8 cellular contexts compared by ENCODE assay signal in the genomic region with DNA sequence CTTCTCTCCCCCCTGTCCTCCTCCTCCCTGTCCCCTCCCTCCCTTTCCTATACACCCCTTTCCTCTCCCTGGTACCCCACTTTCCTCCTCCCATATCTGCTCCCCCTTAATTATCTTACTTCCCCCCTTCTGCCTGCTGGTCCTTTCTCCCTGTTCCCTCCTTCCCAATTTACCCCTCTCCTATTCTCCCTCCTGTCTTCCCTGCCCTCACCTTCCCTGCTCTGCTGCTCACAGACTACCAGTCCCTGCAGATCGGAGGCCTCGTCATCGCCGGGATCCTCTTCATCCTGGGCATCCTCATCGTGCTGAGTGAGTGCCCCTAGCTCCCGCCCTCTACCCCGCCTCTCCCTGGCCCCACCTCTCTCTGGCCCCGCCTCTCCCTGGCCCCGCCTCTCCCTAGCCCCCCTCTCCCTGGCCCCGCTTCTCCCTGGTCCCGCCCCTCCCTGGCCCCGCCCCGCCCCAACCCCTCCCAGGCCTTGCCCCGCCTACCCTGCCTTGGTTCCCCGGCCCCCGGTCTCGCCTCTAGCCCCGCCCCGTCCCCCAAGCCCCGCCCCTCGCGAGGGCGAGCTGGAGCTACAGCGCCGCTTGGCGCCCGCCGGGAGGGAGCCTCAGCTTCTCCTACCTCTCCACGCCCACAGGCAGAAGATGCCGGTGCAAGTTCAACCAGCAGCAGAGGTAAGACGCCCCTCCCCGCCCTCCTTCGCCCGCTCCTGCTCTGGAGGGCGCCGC. TPM values are rescaled to one million over a fixed set of nuclear protein-coding genes. Genes with fewer than 3 reads are reported as not detected.
DNase-seq lines count a peak whose midpoint lies in the region; ATAC-seq, FAIRE-seq and TF ChIP-seq lines count a peak whose summit lies in the region.

No MANE protein-coding gene starts in this region.

- TF ChIP-seq CTCF in NB4 (IDR thresholded peaks at IDR 0.05; ENCODE audit: low read depth, low read length) (peak; percentile 26), GM12878 (IDR thresholded peaks at IDR 0.05 in 2 of 3, conservative IDR thresholded peaks at IDR 0.05 in 1 of 3; ENCODE audit: control insufficient read depth in 2 of 3, extremely low read depth in 1 of 3, insufficient read depth in 1 of 3, low read depth in 3 of 3, low read length in 3 of 3) (peak; percentile 38 to 75 (median 67)), sigmoid colon (IDR thresholded peaks at IDR 0.05) (peak in 2 of 4 experiments; percentile 12 to 31)

- peaks cover 0 to 1% (median 0%) of the 10 kb centered on the region in 8 donors for H3K9me3 Mint-ChIP-seq in CD4-positive, alpha-beta memory T cell

- peak; percentile 47 for TF ChIP-seq RAD21 in GM12878 (IDR thresholded peaks at IDR 0.05; ENCODE audit: insufficient read depth, low read depth, low read length)

- H3K36me3 Mint-ChIP-seq in CD4-positive, alpha-beta memory T cell = peaks cover 0 to 2% of the 10 kb centered on the region in 2 donors

- peaks cover 28 to 54% (median 39%) of the 10 kb centered on the region in 4 donors for H3K4me1 Mint-ChIP-seq in CD4-positive, alpha-beta memory T cell

- peak; percentile 92 to 94 (median 93) for DNase-seq in CD4-positive, alpha-beta memory T cell
- DNase-seq in NB4 (ENCODE audit: low read depth) (peak; percentile 79), UCSD-AML1 (lab: John Stamatoyannopoulos, UW; ENCODE audit: unreplicated experiment) (peak; percentile 91), GM12878 (ENCODE audit: low read depth, low spot score) (no peak), iPS DF 6.9 (ENCODE audit: low read depth, low spot score) (no peak), sigmoid colon (peak; percentile 96)

- RAD21 ChIA-PET in GM12878 (lab: Charles Lee; ENCODE audit: unreplicated experiment) = interaction anchor here (0.6 to 3.0 kb wide), 38 partner anchors 13 to 464 kb away, joined by 3 to 31 read pairs (median 4); partner anchors contain the start of genes FFAR1, FXYD5, SCGB2B2 and ZNF302

- no peaks in the 10 kb centered on the region for H3K9me3 ChIP-seq in CD4-positive, alpha-beta memory T cell (ENCODE audit: control insufficient read depth in 1 of 2, low read length in 2 of 2)
- H3K9me3 ChIP-seq in GM12878 (replicated peaks; ENCODE audit: control insufficient read depth, insufficient read depth, low read length) = no peaks in the 10 kb centered on the region
- H3K9me3 ChIP-seq in iPS DF 6.9 (ENCODE audit: control insufficient read depth, insufficient read depth, low read length) = no peaks in the 10 kb centered on the region
- no peaks in the 10 kb centered on the region for H3K9me3 ChIP-seq in sigmoid colon

- BruUV-seq in GM12878 (replicated peaks; lab: Mats Ljungman, UMichigan) = no TSS peak

- no peaks in the 10 kb centered on the region for H3K27me3 ChIP-seq in CD4-positive, alpha-beta memory T cell (ENCODE audit: insufficient read depth, low read length)
- peaks cover 2 to 5% of the 10 kb centered on the region in 2 experiments; a peak in 2 of 4 replicates for H3K27me3 ChIP-seq in GM12878 (replicated peaks in 1 of 2; ENCODE audit: control insufficient read depth in 2 of 2, insufficient read depth in 2 of 2, low read length in 1 of 2)
- no peaks in the 10 kb centered on the region for H3K27me3 ChIP-seq in iPS DF 6.9 (ENCODE audit: control insufficient read depth, insufficient read depth, low read length)
- peaks cover 30 to 83% (median 38%) of the 10 kb centered on the region in 3 donors for H3K27me3 ChIP-seq in sigmoid colon

- no peak overlapping the region for H3K9ac ChIP-seq in GM12878 (ENCODE audit: control insufficient read depth, insufficient read depth, low read length)

- H3K4me1 ChIP-seq in CD4-positive, alpha-beta memory T cell (ENCODE audit: insufficient read depth, low read length) = peaks cover 46% of the 10 kb centered on the region
- H3K4me1 ChIP-seq in GM12878 (ENCODE audit: control insufficient read depth, insufficient read depth, low read length) (peaks cover 17% of the 10 kb centered on the region), iPS DF 6.9 (ENCODE audit: control insufficient read depth, insufficient read depth, low read length) (peaks cover 12% of the 10 kb centered on the region), sigmoid colon (peaks cover 0 to 48% (median 38%) of the 10 kb centered on the region in 4 donors)

- H3K27me3 Mint-ChIP-seq in CD4-positive, alpha-beta memory T cell = no peaks in the 10 kb centered on the region

- peak overlapping the region; percentile 24 to 75 for H3K4me3 ChIP-seq in CD4-positive, alpha-beta memory T cell (ENCODE audit: low read length in 2 of 2)
- no peak overlapping the region for H3K4me3 ChIP-seq in NB4 (ENCODE audit: low read depth, low read length)
- peak overlapping the region; percentile 47; the same call in 1 of the 2 replicates for H3K4me3 ChIP-seq in GM12878
- peak overlapping the region; percentile 71; the same call in 1 of the 2 replicates for H3K4me3 ChIP-seq in iPS DF 6.9 (ENCODE audit: low read length)
- peak overlapping the region; percentile 34 to 53 (median 47) for H3K4me3 ChIP-seq in sigmoid colon

- peak overlapping the region; percentile 79 for H3K4me2 ChIP-seq in GM12878 (ENCODE audit: control insufficient read depth, insufficient read depth)

- peak overlapping the region; percentile 44 for H2AFZ ChIP-seq in GM12878 (ENCODE audit: control insufficient read depth, low read depth, low read length)

- ATAC-seq in GM21737 (IDR thresholded peaks at IDR 0.05; ENCODE audit: unreplicated experiment) = peak; percentile 56
- peak; percentile 90 for ATAC-seq in GM12878
- ATAC-seq in GM21526 (IDR thresholded peaks at IDR 0.05; ENCODE audit: low FRiP score, unreplicated experiment) = no peak

- SMC1A ChIA-PET in GM12878 (lab: Charles Lee; ENCODE audit: uncharacterized antibody, unreplicated experiment) = interaction anchor here (0.7 to 2.4 kb wide), 27 partner anchors 13 to 483 kb away, joined by 3 to 25 read pairs (median 4); partner anchors contain the start of genes FXYD3 and FXYD5

- in situ Hi-C loops in GM12878 (cut with MboI) = no loop called here

- no peak overlapping the region for H3K27ac ChIP-seq in CD4-positive, alpha-beta memory T cell (ENCODE audit: low read depth, low read length)
- no peak overlapping the region for H3K27ac ChIP-seq in GM12878 (ENCODE audit: control insufficient read depth, insufficient read depth)
- H3K27ac ChIP-seq in iPS DF 6.9 (ENCODE audit: low read length) = no peak overlapping the region
- peak overlapping the region; percentile 82 to 84 (median 84) for H3K27ac ChIP-seq in sigmoid colon

- intact Hi-C loops in CD4-positive, alpha-beta memory T cell (cut with micrococcal nuclease) = loop anchor here (1.0 to 10.0 kb wide), 8 partner anchors 12 to 204 kb away; partner anchors contain the start of genes FFAR1, FXYD3 and LSR
- intact Hi-C loops in GM12878 (cut with micrococcal nuclease; ENCODE audit: unreplicated experiment) (loop anchor here (5.0 kb wide), 1 partner anchor 106 kb away; the partner anchor contains the start of gene LSR), sigmoid colon (cut with DNase I) (loop anchor here (5.0 to 10.0 kb wide), 2 partner anchors 74 to 124 kb away; partner anchors contain the start of gene USF2)

- TF ChIP-seq EP300 in GM12878 (IDR thresholded peaks at IDR 0.05; ENCODE audit: borderline replicate concordance in 1 of 2, control insufficient read depth in 1 of 2, low read depth in 2 of 2, low read length in 2 of 2) = no peak
- no peak for TF ChIP-seq EP300 in sigmoid colon (IDR thresholded peaks at IDR 0.05)

- FAIRE-seq in GM12878 (lab: Jason Lieb, UNC) = peak; percentile 68

- CTCF ChIA-PET in CD4-positive, alpha-beta memory T cell (lab: Charles Lee; ENCODE audit: partially characterized antibody) = interaction anchor here (0.6 to 5.6 kb wide), 30 partner anchors 12 to 328 kb away, joined by 3 to 90 read pairs (median 6); partner anchors contain the start of genes FXYD3 and FXYD5
- CTCF ChIA-PET in GM12878 (lab: Yijun Ruan, JAX) = interaction anchor here (0.8 to 3.3 kb wide), 43 partner anchors 9 to 369 kb away, joined by 3 to 41 read pairs (median 5); partner anchors contain the start of genes FFAR1, FXYD3 and FXYD5

- H3K4me3 Mint-ChIP-seq in CD4-positive, alpha-beta memory T cell = peak overlapping the region; percentile 82 to 96 (median 88)

- H3K27ac Mint-ChIP-seq in CD4-positive, alpha-beta memory T cell = peak overlapping the region; percentile 88 to 96 (median 90)

- no peaks in the 10 kb centered on the region for H3K79me2 ChIP-seq in GM12878 (ENCODE audit: control insufficient read depth, insufficient read depth, low read length)

- 0% methylated on average over 27 of the region's 36 CpGs for WGBS in GM12878 (ENCODE audit: insufficient coverage, insufficient replicate concordance, low lambda C conversion rate, missing lambda C conversion rate)
- WGBS in iPS DF 6.9 (ENCODE audit: insufficient coverage, insufficient read length) = no CpG with 5 or more reads among the region's 36 CpGs
- 1 to 2% methylated on average over 36 of the region's 36 CpGs for WGBS in sigmoid colon, 2 donors

- no peaks in the 10 kb centered on the region for H4K20me1 ChIP-seq in GM12878 (ENCODE audit: control insufficient read depth, insufficient read depth)

- no peak for TF ChIP-seq POLR2A in NB4 (IDR thresholded peaks at IDR 0.05; ENCODE audit: extremely low read depth, insufficient read length)
- no peak for TF ChIP-seq POLR2A in GM12878 (IDR thresholded peaks at IDR 0.05; ENCODE audit: low read depth, low read length)
- TF ChIP-seq POLR2A in sigmoid colon (IDR thresholded peaks at IDR 0.05) = peak; percentile 71 to 80

- POLR2A ChIA-PET in CD4-positive, alpha-beta memory T cell (lab: Charles Lee; ENCODE audit: partially characterized antibody) = interaction anchor here (0.9 to 6.8 kb wide), 24 partner anchors 14 to 407 kb away, joined by 3 to 112 read pairs (median 5); partner anchors contain the start of genes FXYD5, USF2 and ZNF181
- POLR2A ChIA-PET in GM12878 (lab: Charles Lee) = interaction anchor here (0.7 to 1.5 kb wide), 6 partner anchors 9 to 97 kb away, joined by 3 to 6 read pairs (median 4); partner anchors contain the start of gene FXYD5

- no peaks in the 10 kb centered on the region for H3K36me3 ChIP-seq in CD4-positive, alpha-beta memory T cell (ENCODE audit: insufficient read depth, low read length)
- H3K36me3 ChIP-seq in GM12878 (ENCODE audit: control insufficient read depth in 2 of 2, insufficient read depth in 2 of 2, low read length in 1 of 2) = no peaks in the 10 kb centered on the region
- no peaks in the 10 kb centered on the region for H3K36me3 ChIP-seq in iPS DF 6.9 (ENCODE audit: control insufficient read depth, insufficient read depth, low read length)
- no peaks in the 10 kb centered on the region for H3K36me3 ChIP-seq in sigmoid colon

RNA-seq across cellular contexts. Expression of gene FXYD7, which starts 2.0 kb away (rescaled TPM):
- 10 to 100 TPM in 1 of 2 experiments, 1 to 10 TPM in 1; 9.6 to 10.1 TPM for total RNA-seq in CD4-positive, alpha-beta memory T cell
- 10 to 100 TPM in 1 of 2 donors, 1 to 10 TPM in 1; 5.5 to 11.1 TPM for polyA plus RNA-seq in CD4-positive, alpha-beta memory T cell
- total RNA-seq in GM12878 (2013; cell fraction: nucleolus; rRNA removed) = not detected in 2 replicates
- total RNA-seq in GM12878 (2014; rRNA removed) (not detected in 2 replicates), GM12878 (2014; rRNA removed; fragmentation: Illumina TruSeq; extraction: Trizol) (not detected in 2 replicates), GM12878 (2021) (0.28 TPM in 1 of 2 replicates, not detected in the other), sigmoid colon (1 to 10 TPM in 1 of 4 donors, not detected in 3; 3.3 TPM)
- not detected for polyA plus RNA-seq in GM12878 (2011; ENCODE audit: low read depth)
- polyA plus RNA-seq in GM12878 (2011; rRNA removed) (0.07 and 0.12 TPM in 2 replicates), GM12878 (2014; fragmentation: Illumina TruSeq; extraction: Trizol) (not detected in 2 replicates), GM12878 (2014; fragmentation: Nextera tagmentation; extraction: Ambion mirVana) (under 1 TPM in 1 of 2 experiments, not detected in 1; 0.07 TPM), GM12878 (2014; rRNA removed) (0.37 TPM in 1 of 2 replicates, not detected in the other), GM12878 (2016; fragmentation: Nextera tagmentation; extraction: Ambion mirVana) (not detected), sigmoid colon (1 to 10 TPM in 1 of 3 donors, not detected in 2; 1.7 TPM)
- polyA plus RNA-seq in GM12878 (2011; cell fraction: cytosol; rRNA removed) = 0.28 and 0.40 TPM in 2 replicates
- polyA plus RNA-seq in GM12878 (2011; cell fraction: nucleus; rRNA removed) = 0.53 and 0.67 TPM in 2 replicates
- 0.15 and 0.19 TPM in 2 replicates for polyA plus RNA-seq in GM12878 (2012)
- not detected in 2 replicates for polyA minus RNA-seq in GM12878 (2011; rRNA and poly(A)+ RNA removed)
- not detected in 2 replicates for polyA minus RNA-seq in GM12878 (2011; cell fraction: cytosol; rRNA and poly(A)+ RNA removed)
- not detected in 2 replicates for polyA minus RNA-seq in GM12878 (2011; cell fraction: nucleus; rRNA and poly(A)+ RNA removed)

RNA-seq across cellular contexts. Expression of gene FXYD1, which starts 2.4 kb away (rescaled TPM):
- 1 to 10 TPM; 3.6 to 4.4 TPM for total RNA-seq in CD4-positive, alpha-beta memory T cell
- 1 to 10 TPM in 1 of 2 donors, under 1 TPM in 1; 0.58 to 3.2 TPM for polyA plus RNA-seq in CD4-positive, alpha-beta memory T cell
- total RNA-seq in GM12878 (2013; cell fraction: nucleolus; rRNA removed) = not detected in 2 replicates
- total RNA-seq in GM12878 (2014; rRNA removed) (1.0 TPM in 1 of 2 replicates, not detected in the other), GM12878 (2014; rRNA removed; fragmentation: Illumina TruSeq; extraction: Trizol) (not detected in 2 replicates), GM12878 (2021) (1.2 and 1.4 TPM in 2 replicates), sigmoid colon (100 to 1,000 TPM in 1 of 4 donors, 10 to 100 TPM in 3; 39.1 to 107 (median 44.6) TPM)
- not detected for polyA plus RNA-seq in GM12878 (2011; ENCODE audit: low read depth)
- polyA plus RNA-seq in GM12878 (2011; rRNA removed) (0.29 and 0.54 TPM in 2 replicates), GM12878 (2014; fragmentation: Illumina TruSeq; extraction: Trizol) (0.34 TPM in 1 of 2 replicates, not detected in the other), GM12878 (2014; fragmentation: Nextera tagmentation; extraction: Ambion mirVana) (not detected), GM12878 (2014; rRNA removed) (0.14 and 0.37 TPM in 2 replicates), GM12878 (2016; fragmentation: Nextera tagmentation; extraction: Ambion mirVana) (under 1 TPM in 1 of 2 experiments, not detected in 1; 0.44 TPM), sigmoid colon (10 to 100 TPM in 2 of 3 donors, 1 to 10 TPM in 1; 6.0 to 57.7 (median 15.0) TPM)
- polyA plus RNA-seq in GM12878 (2011; cell fraction: cytosol; rRNA removed) = 0.21 and 0.75 TPM in 2 replicates
- polyA plus RNA-seq in GM12878 (2011; cell fraction: nucleus; rRNA removed) = 0.82 and 1.0 TPM in 2 replicates
- polyA plus RNA-seq in GM12878 (2012) = 0.29 and 0.37 TPM in 2 replicates
- polyA minus RNA-seq in GM12878 (2011; rRNA and poly(A)+ RNA removed) = 0.62 TPM in 1 of 2 replicates, not detected in the other
- polyA minus RNA-seq in GM12878 (2011; cell fraction: cytosol; rRNA and poly(A)+ RNA removed) = not detected in 2 replicates
- polyA minus RNA-seq in GM12878 (2011; cell fraction: nucleus; rRNA and poly(A)+ RNA removed) = not detected in 2 replicates

RNA-seq across cellular contexts. Expression of gene LGI4, which starts 6.2 kb away (rescaled TPM):
- under 1 TPM; 0.72 to 0.81 TPM for total RNA-seq in CD4-positive, alpha-beta memory T cell
- not detected for polyA plus RNA-seq in CD4-positive, alpha-beta memory T cell
- total RNA-seq in GM12878 (2013; cell fraction: nucleolus; rRNA removed) = 0.17 TPM in 1 of 2 replicates, not detected in the other
- total RNA-seq in GM12878 (2014; rRNA removed) (0.16 TPM in 1 of 2 replicates, not detected in the other), GM12878 (2014; rRNA removed; fragmentation: Illumina TruSeq; extraction: Trizol) (not detected in 2 replicates), GM12878 (2021) (0.29 TPM in 1 of 2 replicates, not detected in the other), sigmoid colon (10 to 100 TPM; 29.0 to 47.1 (median 35.1) TPM)
- not detected for polyA plus RNA-seq in GM12878 (2011; ENCODE audit: low read depth)
- polyA plus RNA-seq in GM12878 (2011; rRNA removed) (0.11 TPM in 1 of 2 replicates, not detected in the other), GM12878 (2014; fragmentation: Illumina TruSeq; extraction: Trizol) (not detected in 2 replicates), GM12878 (2014; fragmentation: Nextera tagmentation; extraction: Ambion mirVana) (not detected), GM12878 (2014; rRNA removed) (not detected in 2 replicates), GM12878 (2016; fragmentation: Nextera tagmentation; extraction: Ambion mirVana) (not detected), sigmoid colon (10 to 100 TPM in 1 of 3 donors, 1 to 10 TPM in 2; 4.2 to 35.7 (median 9.0) TPM)
- 0.08 and 0.15 TPM in 2 replicates for polyA plus RNA-seq in GM12878 (2011; cell fraction: cytosol; rRNA removed)
- 0.85 and 0.99 TPM in 2 replicates for polyA plus RNA-seq in GM12878 (2011; cell fraction: nucleus; rRNA removed)
- 0.03 and 0.20 TPM in 2 replicates for polyA plus RNA-seq in GM12878 (2012)
- not detected in 2 replicates for polyA minus RNA-seq in GM12878 (2011; rRNA and poly(A)+ RNA removed)
- not detected in 2 replicates for polyA minus RNA-seq in GM12878 (2011; cell fraction: cytosol; rRNA and poly(A)+ RNA removed)
- polyA minus RNA-seq in GM12878 (2011; cell fraction: nucleus; rRNA and poly(A)+ RNA removed) = not detected in 2 replicates

RNA-seq across cellular contexts. Expression of gene FXYD5, which starts 13.5 kb away (rescaled TPM):
- total RNA-seq in CD4-positive, alpha-beta memory T cell = 100 to 1,000 TPM; 473 to 484 TPM
- 100 to 1,000 TPM; 452 to 833 TPM for polyA plus RNA-seq in CD4-positive, alpha-beta memory T cell
- total RNA-seq in GM12878 (2013; cell fraction: nucleolus; rRNA removed) = 52.2 and 59.7 TPM in 2 replicates
- 87.9 and 98.5 TPM in 2 replicates for total RNA-seq in GM12878 (2014; rRNA removed)
- 81.3 and 93.1 TPM in 2 replicates for total RNA-seq in GM12878 (2014; rRNA removed; fragmentation: Illumina TruSeq; extraction: Trizol)
- total RNA-seq in GM12878 (2021) = 94.7 and 106 TPM in 2 replicates
- polyA plus RNA-seq in GM12878 (2011; ENCODE audit: low read depth) = 80.1 TPM
- polyA plus RNA-seq in GM12878 (2011; rRNA removed) = 46.4 and 82.4 TPM in 2 replicates
- polyA plus RNA-seq in GM12878 (2011; cell fraction: cytosol; rRNA removed) = 211 and 223 TPM in 2 replicates
- 94.1 and 97.6 TPM in 2 replicates for polyA plus RNA-seq in GM12878 (2011; cell fraction: nucleus; rRNA removed)
- 141 and 168 TPM in 2 replicates for polyA plus RNA-seq in GM12878 (2012)
- 117 and 159 TPM in 2 replicates for polyA plus RNA-seq in GM12878 (2014; fragmentation: Illumina TruSeq; extraction: Trizol)
- 10 to 100 TPM; 30.0 to 50.9 TPM for polyA plus RNA-seq in GM12878 (2014; fragmentation: Nextera tagmentation; extraction: Ambion mirVana)
- polyA plus RNA-seq in GM12878 (2014; rRNA removed) = 63.2 and 73.1 TPM in 2 replicates
- 100 to 1,000 TPM; 105 to 118 TPM for polyA plus RNA-seq in GM12878 (2016; fragmentation: Nextera tagmentation; extraction: Ambion mirVana)
- polyA minus RNA-seq in GM12878 (2011; rRNA and poly(A)+ RNA removed) = 128 and 219 TPM in 2 replicates
- polyA minus RNA-seq in GM12878 (2011; cell fraction: cytosol; rRNA and poly(A)+ RNA removed) = 99.8 and 105 TPM in 2 replicates
- polyA minus RNA-seq in GM12878 (2011; cell fraction: nucleus; rRNA and poly(A)+ RNA removed) = 31.8 and 51.6 TPM in 2 replicates
- 10 to 100 TPM; 20.1 to 32.4 (median 28.8) TPM for total RNA-seq in sigmoid colon
- 100 to 1,000 TPM in 1 of 3 donors, 10 to 100 TPM in 2; 18.5 to 102 (median 27.0) TPM for polyA plus RNA-seq in sigmoid colon

RNA-seq across cellular contexts. Expression of gene FXYD3, which starts 25.4 kb away (rescaled TPM):
- total RNA-seq in CD4-positive, alpha-beta memory T cell = not detected
- polyA plus RNA-seq in CD4-positive, alpha-beta memory T cell = not detected
- total RNA-seq in GM12878 (2013; cell fraction: nucleolus; rRNA removed) = not detected in 2 replicates
- not detected in 2 replicates for total RNA-seq in GM12878 (2014; rRNA removed)
- total RNA-seq in GM12878 (2014; rRNA removed; fragmentation: Illumina TruSeq; extraction: Trizol) = not detected in 2 replicates
- total RNA-seq in GM12878 (2021) = 0.44 and 0.80 TPM in 2 replicates
- polyA plus RNA-seq in GM12878 (2011; ENCODE audit: low read depth) = not detected
- not detected in 2 replicates for polyA plus RNA-seq in GM12878 (2011; rRNA removed)
- not detected in 2 replicates for polyA plus RNA-seq in GM12878 (2011; cell fraction: cytosol; rRNA removed)
- not detected in 2 replicates for polyA plus RNA-seq in GM12878 (2011; cell fraction: nucleus; rRNA removed)
- polyA plus RNA-seq in GM12878 (2012) = not detected in 2 replicates
- not detected in 2 replicates for polyA plus RNA-seq in GM12878 (2014; fragmentation: Illumina TruSeq; extraction: Trizol)
- polyA plus RNA-seq in GM12878 (2014; fragmentation: Nextera tagmentation; extraction: Ambion mirVana) = under 1 TPM in 1 of 2 experiments, not detected in 1; 0.09 TPM
- polyA plus RNA-seq in GM12878 (2014; rRNA removed) = not detected in 2 replicates
- polyA plus RNA-seq in GM12878 (2016; fragmentation: Nextera tagmentation; extraction: Ambion mirVana) = not detected
- polyA minus RNA-seq in GM12878 (2011; rRNA and poly(A)+ RNA removed) = not detected in 2 replicates
- polyA minus RNA-seq in GM12878 (2011; cell fraction: cytosol; rRNA and poly(A)+ RNA removed) = not detected in 2 replicates
- not detected in 2 replicates for polyA minus RNA-seq in GM12878 (2011; cell fraction: nucleus; rRNA and poly(A)+ RNA removed)
- total RNA-seq in sigmoid colon = 10 to 100 TPM in 2 of 4 donors, 1 to 10 TPM in 2; 3.7 to 15.3 (median 8.2) TPM
- polyA plus RNA-seq in sigmoid colon = 1,000 to 10,000 TPM; 2,472 to 3,333 (median 2,871) TPM

Comparison
In these comparisons a context has a peak if more than half of its experiments do, and no peak if none do; other contexts are left out.
1. DNase-seq: peak in CD4-positive, alpha-beta memory T cell (5 of 5), NB4 (single experiment), UCSD-AML1 (single experiment) and sigmoid colon (single experiment); none in GM12878 (single experiment) and iPS DF 6.9 (single experiment).
2. H3K27ac ChIP-seq: peak in sigmoid colon (4 of 4); none in CD4-positive, alpha-beta memory T cell (single experiment), GM12878 (single experiment) and iPS DF 6.9 (single experiment).
3. POLR2A ChIP-seq: peak in sigmoid colon (2 of 2); none in NB4 (single experiment) and GM12878 (single experiment).
4. RNA of gene FXYD1, which starts 2.4 kb away (total RNA-seq): 39.1 to 107 TPM in sigmoid colon; 3.6 to 4.4 TPM in CD4-positive, alpha-beta memory T cell and 1.0 to 1.4 TPM in GM12878; every median in the first group is over 4 times any median in the second.
5. RNA of gene LGI4, which starts 6.2 kb away (total RNA-seq): 29.0 to 47.1 TPM in sigmoid colon; 0.72 to 0.81 TPM in CD4-positive, alpha-beta memory T cell and 0.16 to 0.29 TPM in GM12878; every median in the first group is over 10 times any median in the second.